25 cellular contexts compared by ENCODE assay signal in the genomic region with DNA sequence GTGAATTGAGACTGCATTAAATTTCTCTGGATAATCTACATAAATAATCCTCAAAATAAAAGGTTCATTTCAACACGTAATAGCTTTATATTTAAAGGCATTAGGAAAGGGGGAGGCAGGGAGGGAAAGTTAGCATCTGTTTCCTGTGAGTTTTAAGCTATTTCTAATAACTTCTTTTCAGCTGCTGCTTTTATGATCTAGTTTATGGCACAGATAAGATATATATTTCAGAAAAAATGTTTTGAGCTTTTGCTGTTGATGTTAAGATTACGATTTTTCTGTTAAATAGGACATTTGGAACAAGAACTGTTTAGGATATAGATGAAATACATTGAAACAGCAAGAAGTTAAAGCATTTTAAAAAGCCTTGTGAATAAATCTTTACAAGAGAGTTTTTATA.
"Had no signal": no experiment of that assay in that cellular context is flagged by ENCODE, and none has a peak within 500 bp of the region (broad histone marks: within the 10 kb centered on the region; RNA-seq: fewer than 3 reads in every experiment).

No MANE protein-coding gene starts in this region.

- H3K4me3 ChIP-seq: breast epithelium, right atrium auricular region, smooth muscle cell, upper lobe of left lung, vagina had no signal

- DNase-seq: activated CD4-positive, alpha-beta T cell treated with anti-CD3 and anti-CD28 coated beads for 1 hour; activated CD4-positive, alpha-beta T cell treated with anti-CD3 and anti-CD28 coated beads, Interleukin-2, amount 50 U/mL, for 1 hour; activated CD8-positive, alpha-beta T cell treated with anti-CD3 and anti-CD28 coated beads for 36 hours; activated T-cell treated with anti-CD3 and anti-CD28 coated beads, Interleukin-2, amount 50 U/mL, for 4 hours; central memory CD4-positive, alpha-beta T cell; effector CD8-positive, alpha-beta T cell; erythroblast; foreskin fibroblast; head of caudate nucleus; hippocampal formation; immature natural killer cell; naive thymus-derived CD4-positive, alpha-beta T cell; occipital lobe; stimulated activated CD4-positive, alpha-beta T cell treated with anti-CD3 and anti-CD28 coated beads, Interleukin-1b, Interleukin-23, amount 100 ng/mL, for 48 hours; stimulated activated CD4-positive, alpha-beta T cell treated with anti-CD3 and anti-CD28 coated beads, Interleukin-4, amount 100 ng/mL, for 4 hours; stimulated activated CD8-positive, alpha-beta memory T cell treated with anti-CD3 and anti-CD28 coated beads, Interleukin-4, amount 100 ng/mL, for 48 hours; stimulated activated naive CD8-positive, alpha-beta T cell treated with anti-CD3 and anti-CD28 coated beads, Interleukin-15, amount 100 ng/mL, for 72 hours; substantia nigra; T-helper 2 cell; upper lobe of left lung had no signal

- FAIRE-seq: endometrium had no signal
